ENCODE assay signal across 1 cellular context in the genomic region with DNA sequence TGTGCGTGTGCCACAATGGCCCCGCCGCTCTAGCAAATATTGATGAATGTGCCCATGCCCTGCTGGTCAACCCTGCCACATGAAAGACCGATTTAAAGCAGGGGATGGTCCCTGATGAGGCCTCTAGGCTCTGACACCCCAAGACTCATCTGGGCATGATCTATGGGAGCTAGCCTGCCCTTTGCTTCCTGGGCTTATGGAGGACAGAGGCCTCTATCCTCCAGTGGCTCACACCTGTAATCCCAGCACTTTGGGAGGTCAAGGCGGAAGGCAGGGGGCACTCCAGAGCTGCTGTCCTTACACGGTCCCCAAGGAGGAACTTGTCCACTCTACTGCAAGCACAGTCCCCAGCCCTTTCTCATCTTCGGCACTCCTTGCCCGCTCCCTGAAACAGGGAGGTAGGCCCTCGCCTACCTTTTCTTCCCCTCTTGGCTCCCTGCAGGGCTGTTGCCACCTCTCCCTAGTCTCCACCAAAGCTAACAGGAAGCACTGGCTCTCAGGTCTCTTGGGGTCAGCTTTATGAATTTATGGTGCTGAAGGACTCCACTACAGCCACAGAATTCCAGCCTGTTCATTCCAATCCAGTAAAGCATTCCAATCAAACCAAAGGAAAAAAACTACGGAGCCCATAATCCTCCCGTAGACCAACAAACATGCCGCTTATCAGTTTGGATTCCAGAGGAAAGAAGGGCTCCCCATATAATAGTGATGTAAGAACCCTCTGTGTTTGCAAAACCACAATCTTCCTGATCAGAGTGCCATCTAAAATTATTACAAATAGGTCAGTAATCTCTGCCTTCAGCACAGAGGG.
TF ChIP-seq lines count a peak whose summit lies in the region.

No MANE protein-coding gene starts in this region.

TF ChIP-seq in HCT116, 20 proteins besides CTCF, POLR2A, EP300 and RAD21 (continued from another document):
- TF ChIP-seq, protein P1, sequence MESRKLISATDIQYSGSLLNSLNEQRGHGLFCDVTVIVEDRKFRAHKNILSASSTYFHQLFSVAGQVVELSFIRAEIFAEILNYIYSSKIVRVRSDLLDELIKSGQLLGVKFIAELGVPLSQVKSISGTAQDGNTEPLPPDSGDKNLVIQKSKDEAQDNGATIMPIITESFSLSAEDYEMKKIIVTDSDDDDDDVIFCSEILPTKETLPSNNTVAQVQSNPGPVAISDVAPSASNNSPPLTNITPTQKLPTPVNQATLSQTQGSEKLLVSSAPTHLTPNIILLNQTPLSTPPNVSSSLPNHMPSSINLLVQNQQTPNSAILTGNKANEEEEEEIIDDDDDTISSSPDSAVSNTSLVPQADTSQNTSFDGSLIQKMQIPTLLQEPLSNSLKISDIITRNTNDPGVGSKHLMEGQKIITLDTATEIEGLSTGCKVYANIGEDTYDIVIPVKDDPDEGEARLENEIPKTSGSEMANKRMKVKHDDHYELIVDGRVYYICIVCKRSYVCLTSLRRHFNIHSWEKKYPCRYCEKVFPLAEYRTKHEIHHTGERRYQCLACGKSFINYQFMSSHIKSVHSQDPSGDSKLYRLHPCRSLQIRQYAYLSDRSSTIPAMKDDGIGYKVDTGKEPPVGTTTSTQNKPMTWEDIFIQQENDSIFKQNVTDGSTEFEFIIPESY (IDR thresholded peaks at IDR 0.05; ENCODE audit: extremely low read depth, insufficient replicate concordance, low read length): no peak
- TF ChIP-seq, protein P2, sequence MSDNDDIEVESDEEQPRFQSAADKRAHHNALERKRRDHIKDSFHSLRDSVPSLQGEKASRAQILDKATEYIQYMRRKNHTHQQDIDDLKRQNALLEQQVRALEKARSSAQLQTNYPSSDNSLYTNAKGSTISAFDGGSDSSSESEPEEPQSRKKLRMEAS (IDR thresholded peaks at IDR 0.05): no peak
- TF ChIP-seq ATF3 (IDR thresholded peaks at IDR 0.05) (no peak), EZH2 (IDR thresholded peaks at IDR 0.05) (no peak), JUND (IDR thresholded peaks at IDR 0.05) (no peak)
